ENCODE assay signal across 21 cellular contexts in genomic region chr19:29774126-29774525, GRCh38. TPM values are rescaled to one million over a fixed set of nuclear protein-coding genes. Genes with fewer than 3 reads are reported as not detected.
DNase-seq lines count a peak whose midpoint lies in the region; ATAC-seq and TF ChIP-seq lines count a peak whose summit lies in the region.
"Had no signal": no experiment of that assay in that cellular context is flagged by ENCODE, and none has a peak within 500 bp of the region (broad histone marks: within the 10 kb centered on the region; RNA-seq: fewer than 3 reads in every experiment).

No MANE protein-coding gene starts in this region.

- no TSS peak for BruUV-seq in IMR-90 (replicated peaks; lab: Mats Ljungman, UMichigan)

- H3K4me2 ChIP-seq in IMR-90 (ENCODE audit: low read depth, low read length): no peak overlapping the region
- H3K4me2 ChIP-seq in mesenchymal stem cell (ENCODE audit: low read length, poor library complexity, severe bottlenecking): no peak overlapping the region
- H3K4me2 ChIP-seq in neuronal stem cell (ENCODE audit: insufficient read depth, low read length, poor library complexity, severe bottlenecking): no peak overlapping the region
- H3K4me2 ChIP-seq: A549, GM23338 had no signal

- H3K14ac ChIP-seq in IMR-90 (replicated peaks; ENCODE audit: low read depth, low read length) (no peak overlapping the region), mesenchymal stem cell (ENCODE audit: low read length in 2 of 2) (peak overlapping the region in 1 of 2 experiments; percentile 60), neuronal stem cell (ENCODE audit: low read length) (no peak overlapping the region)

- no peak overlapping the region for H4K5ac ChIP-seq in IMR-90 (ENCODE audit: low read depth, low read length)

- no peak overlapping the region for H3K4ac ChIP-seq in IMR-90 (ENCODE audit: low read depth, low read length)
- H3K4ac ChIP-seq in mesenchymal stem cell (ENCODE audit: low read depth in 1 of 2, low read length in 2 of 2): peak overlapping the region in 1 of 2 experiments; percentile 15
- no peak overlapping the region for H3K4ac ChIP-seq in neuronal stem cell (ENCODE audit: low read length)

- H2AK9ac ChIP-seq in IMR-90 (replicated peaks; ENCODE audit: low read depth, low read length, poor library complexity): no peak overlapping the region

- H3K79me1 ChIP-seq in IMR-90 (ENCODE audit: low read depth in 1 of 2, low read length in 2 of 2): no peaks in the 10 kb centered on the region
- no peaks in the 10 kb centered on the region for H3K79me1 ChIP-seq in mesenchymal stem cell (replicated peaks; ENCODE audit: low read length, poor library complexity, severe bottlenecking)
- no peaks in the 10 kb centered on the region for H3K79me1 ChIP-seq in neuronal stem cell (ENCODE audit: low read depth, low read length)

- no peaks in the 10 kb centered on the region for H3K9me3 ChIP-seq in IMR-90 (ENCODE audit: control insufficient read depth, insufficient read depth, low read length)
- H3K9me3 ChIP-seq in mesenchymal stem cell (ENCODE audit: control insufficient read depth, low read length): no peaks in the 10 kb centered on the region
- no peaks in the 10 kb centered on the region for H3K9me3 ChIP-seq in neuronal stem cell (replicated peaks in 1 of 2; ENCODE audit: control insufficient read depth in 2 of 2, insufficient read depth in 1 of 2, low read depth in 1 of 2, low read length in 2 of 2)
- H3K9me3 ChIP-seq: A549 had no signal

- POLR2A ChIA-PET in IMR-90 (lab: Charles Lee; ENCODE audit: unreplicated experiment): no interaction called here

- dilution Hi-C loops in IMR-90 (cut with HindIII; ENCODE audit: low sequenced_read_pairs, unreplicated experiment): no loop called here

- H2AFZ ChIP-seq in IMR-90 (replicated peaks; ENCODE audit: low read length, poor library complexity) (peak overlapping the region; percentile 32), mesenchymal stem cell (ENCODE audit: low read depth, low read length) (no peak overlapping the region), neuronal stem cell (ENCODE audit: low read length) (no peak overlapping the region)
- H2AFZ ChIP-seq: GM23338 had no signal

- no peak overlapping the region for H2BK20ac ChIP-seq in IMR-90 (ENCODE audit: low read depth, low read length)

- H3K56ac ChIP-seq in IMR-90 (ENCODE audit: extremely low read depth, insufficient read depth, low read length): no peak overlapping the region

- no peaks in the 10 kb centered on the region for H3K9me1 ChIP-seq in IMR-90 (ENCODE audit: insufficient read depth, low read length)

- H3K27me3 ChIP-seq in IMR-90 (ENCODE audit: control insufficient read depth, insufficient read depth, low read length) (no peaks in the 10 kb centered on the region; the same call in 1 of the 2 replicates), mesenchymal stem cell (ENCODE audit: control insufficient read depth in 1 of 2, insufficient read depth in 1 of 2, low read length in 2 of 2) (peaks cover 12 to 31% of the 10 kb centered on the region in 2 experiments), neuronal stem cell (ENCODE audit: control insufficient read depth in 3 of 3, insufficient read depth in 3 of 3, low read depth in 1 of 3, low read length in 3 of 3) (peaks cover 0 to 10% (median 0%) of the 10 kb centered on the region in 3 experiments)

- H3K27ac ChIP-seq in IMR-90 (ENCODE audit: insufficient read depth, low read length) (no peak overlapping the region), mesenchymal stem cell (ENCODE audit: low read length, poor library complexity, severe bottlenecking) (no peak overlapping the region), neuronal stem cell (replicated peaks; ENCODE audit: low read length) (no peak overlapping the region)
- H3K27ac ChIP-seq: A549 had no signal

- no peak overlapping the region for H3K23ac ChIP-seq in IMR-90 (ENCODE audit: low read depth, low read length)
- H3K23ac ChIP-seq in mesenchymal stem cell (ENCODE audit: low read length in 2 of 2): no peak overlapping the region
- peak overlapping the region; percentile 17 for H3K23ac ChIP-seq in neuronal stem cell (ENCODE audit: low read depth, low read length, poor library complexity)

- no peak overlapping the region for H4K91ac ChIP-seq in IMR-90 (ENCODE audit: insufficient read depth, low read depth, low read length)
- peak overlapping the region; percentile 48 for H4K91ac ChIP-seq in mesenchymal stem cell (ENCODE audit: low read length)
- H4K91ac ChIP-seq in neuronal stem cell (ENCODE audit: low read depth, low read length, poor library complexity): no peak overlapping the region

- H4K20me1 ChIP-seq in IMR-90 (ENCODE audit: insufficient read depth, low read length): no peaks in the 10 kb centered on the region

- no peak overlapping the region for H3K4me3 ChIP-seq in IMR-90 (ENCODE audit: insufficient read depth, low read depth, low read length)
- H3K4me3 ChIP-seq in mesenchymal stem cell (ENCODE audit: insufficient read depth in 1 of 2, low read depth in 1 of 2, low read length in 2 of 2): no peak overlapping the region
- H3K4me3 ChIP-seq in neuronal stem cell (ENCODE audit: low read length in 2 of 2): no peak overlapping the region
- H3K4me3 ChIP-seq: A549, GM12878, GM23338 had no signal

- H3K18ac ChIP-seq in IMR-90 (ENCODE audit: low read depth, low read length) (no peak overlapping the region), mesenchymal stem cell (ENCODE audit: low read depth in 1 of 2, low read length in 2 of 2) (peak overlapping the region; percentile 50 to 95), neuronal stem cell (ENCODE audit: low read length) (no peak overlapping the region)

- no CpG with 5 or more reads among the region's 6 CpGs for whole genome bisulfite sequencing in IMR-90 (ENCODE audit: extremely low coverage in 2 of 2, insufficient read length in 1 of 2), 2 experiments
- WGBS in mesenchymal stem cell: 92% methylated on average over 5 of the region's 6 CpGs
- WGBS in neuronal stem cell (ENCODE audit: extremely low coverage in 2 of 2, insufficient read length in 2 of 2, insufficient replicate concordance in 1 of 2), 2 donors: no CpG with 5 or more reads among the region's 6 CpGs

- no peaks in the 10 kb centered on the region for H3K36me3 ChIP-seq in IMR-90 (ENCODE audit: control insufficient read depth, insufficient read depth, low read length)
- H3K36me3 ChIP-seq in mesenchymal stem cell (ENCODE audit: control insufficient read depth in 1 of 2, insufficient read depth in 2 of 2, low read depth in 1 of 2, low read length in 2 of 2): no peaks in the 10 kb centered on the region
- H3K36me3 ChIP-seq in neuronal stem cell (replicated peaks in 1 of 2; ENCODE audit: control insufficient read depth in 2 of 2, insufficient read depth in 2 of 2, low read length in 2 of 2): no peaks in the 10 kb centered on the region

- no peak for TF ChIP-seq CTCF in IMR-90 (conservative IDR thresholded peaks at IDR 0.05; ENCODE audit: low read depth, low read length)

- H3K4me1 ChIP-seq in IMR-90 (ENCODE audit: control insufficient read depth, insufficient read depth, low read length) (no peaks in the 10 kb centered on the region; the same call in 1 of the 2 replicates), mesenchymal stem cell (ENCODE audit: control insufficient read depth, insufficient read depth, low read depth, low read length) (peaks cover 6% of the 10 kb centered on the region), neuronal stem cell (ENCODE audit: control insufficient read depth in 2 of 2, insufficient read depth in 1 of 2, low read depth in 1 of 2, low read length in 2 of 2) (peaks cover 6 to 7% of the 10 kb centered on the region in 2 donors)

- H2BK12ac ChIP-seq in mesenchymal stem cell (ENCODE audit: low read length in 2 of 2) (peak overlapping the region; percentile 69 to 97), neuronal stem cell (ENCODE audit: low read length) (no peak overlapping the region)

- no peak overlapping the region for H2BK5ac ChIP-seq in IMR-90 (ENCODE audit: low read depth, low read length, poor library complexity, severe bottlenecking)
- H2BK5ac ChIP-seq in mesenchymal stem cell (ENCODE audit: low read depth, low read length, poor library complexity, severe bottlenecking): no peak overlapping the region
- H2BK5ac ChIP-seq in neuronal stem cell (ENCODE audit: low read length): no peak overlapping the region

- intact Hi-C loops in IMR-90 (cut with micrococcal nuclease): no loop called here

- H2BK120ac ChIP-seq in IMR-90 (ENCODE audit: low read depth, low read length) (no peak overlapping the region), mesenchymal stem cell (ENCODE audit: low read depth, low read length) (peak overlapping the region; percentile 8), neuronal stem cell (ENCODE audit: low read depth, low read length) (no peak overlapping the region)

- in situ Hi-C loops in IMR-90 (cut with MboI; ENCODE audit: low sequenced_read_pairs): loop anchor here (5.0 to 10.0 kb wide), 2 partner anchors 98 to 881 kb away; no protein-coding TSS in a partner anchor

- TF ChIP-seq RAD21 in IMR-90 (IDR thresholded peaks at IDR 0.05; ENCODE audit: low read length): no peak

- H4K8ac ChIP-seq in IMR-90 (ENCODE audit: low read depth in 2 of 2, low read length in 2 of 2) (no peak overlapping the region), mesenchymal stem cell (ENCODE audit: low read length) (no peak overlapping the region), neuronal stem cell (ENCODE audit: low read depth, low read length) (no peak overlapping the region)

- no peak for ATAC-seq in IMR-90 (ENCODE audit: low read depth)
- no peak for ATAC-seq in GM18907 (IDR thresholded peaks at IDR 0.05; ENCODE audit: unreplicated experiment)
- ATAC-seq: A549, GM12878, GM23338, HCT116 had no signal

- H2AK5ac ChIP-seq in IMR-90 (ENCODE audit: low read depth, low read length): no peak overlapping the region
- no peak overlapping the region for H2AK5ac ChIP-seq in mesenchymal stem cell (ENCODE audit: low read length, severe bottlenecking)
- peak overlapping the region; percentile 93 for H2AK5ac ChIP-seq in neuronal stem cell (ENCODE audit: low read depth, low read length)

- CTCF ChIA-PET in IMR-90 (lab: Yijun Ruan, JAX): no interaction called here

- no peak for TF ChIP-seq POLR2A in IMR-90 (IDR thresholded peaks at IDR 0.05; ENCODE audit: low read depth, low read length)

- H2BK15ac ChIP-seq in IMR-90 (ENCODE audit: low read depth, low read length): no peak overlapping the region
- no peak overlapping the region for H2BK15ac ChIP-seq in mesenchymal stem cell (ENCODE audit: low read depth, poor library complexity, severe bottlenecking)
- H2BK15ac ChIP-seq in neuronal stem cell (ENCODE audit: low read length): no peak overlapping the region

- DNase-seq in D341Med (ENCODE audit: low spot score) (peak; percentile 25), IMR-90 (no peak), mesenchymal stem cell (no peak), neuronal stem cell (ENCODE audit: low spot score) (no peak), NCI-H1930 (lab: John Stamatoyannopoulos, UW) (no peak), foreskin melanocyte (no peak)
- DNase-seq: 8988T; ACHN; C1 segment of cervical spinal cord; Calu3; CD4-positive, alpha-beta memory T cell; COR-L47; DMS153; DND-41; GDM1; H9 had no signal

- H3K9ac ChIP-seq in IMR-90 (ENCODE audit: low read depth, low read length) (no peak overlapping the region), mesenchymal stem cell (ENCODE audit: low read length) (no peak overlapping the region), neuronal stem cell (ENCODE audit: low read depth, low read length, poor library complexity) (no peak overlapping the region)

RNA-seq across cellular contexts. Expression of gene CCNE1, which starts 37.7 kb away (rescaled TPM):
- 6.8 and 11.4 TPM in 2 replicates for total RNA-seq in IMR-90 (2012; rRNA removed)
- polyA plus RNA-seq in IMR-90 (2012; rRNA removed): 7.0 and 7.4 TPM in 2 replicates
- polyA plus RNA-seq in IMR-90 (2012; cell fraction: cytosol; rRNA removed): 2.8 and 3.4 TPM in 2 replicates
- polyA plus RNA-seq in IMR-90 (2012; cell fraction: nucleus; rRNA removed; ENCODE audit: low replicate concordance): 5.9 and 12.5 TPM in 2 replicates
- polyA plus RNA-seq in mesenchymal stem cell (2013, experiment 1 of 2): 9.8 TPM
- polyA plus RNA-seq in mesenchymal stem cell (2013, experiment 2 of 2): 9.8 TPM
- 15.7 TPM for polyA plus RNA-seq in neuronal stem cell (2013, experiment 1 of 2)
- 15.8 TPM for polyA plus RNA-seq in neuronal stem cell (2013, experiment 2 of 2)

RNA-seq across cellular contexts. Expression of gene C19orf12, which starts 59.1 kb away (rescaled TPM):
- total RNA-seq in IMR-90 (2012; rRNA removed): 16.3 and 19.2 TPM in 2 replicates
- polyA plus RNA-seq in IMR-90 (2012; rRNA removed): 24.0 and 24.2 TPM in 2 replicates
- 16.3 and 25.0 TPM in 2 replicates for polyA plus RNA-seq in IMR-90 (2012; cell fraction: cytosol; rRNA removed)
- 21.2 and 29.1 TPM in 2 replicates for polyA plus RNA-seq in IMR-90 (2012; cell fraction: nucleus; rRNA removed; ENCODE audit: low replicate concordance)
- polyA plus RNA-seq in mesenchymal stem cell (2013, experiment 1 of 2): 22.7 TPM
- 22.8 TPM for polyA plus RNA-seq in mesenchymal stem cell (2013, experiment 2 of 2)
- 20.8 TPM for polyA plus RNA-seq in neuronal stem cell (2013, experiment 1 of 2)
- 20.7 TPM for polyA plus RNA-seq in neuronal stem cell (2013, experiment 2 of 2)

Comparison
In these comparisons a context has a peak if more than half of its experiments do, and no peak if none do; other contexts are left out.
1. H3K18ac ChIP-seq: peak in mesenchymal stem cell (2 of 2); none in IMR-90 (single experiment) and neuronal stem cell (single experiment).